ENCODE assay signal across 13 cellular contexts in genomic region chr4:26028133-26028792, GRCh38.
A peak's percentile ranks its signal among the peaks of the same experiment; 100 is the strongest.
DNase-seq lines count a peak whose midpoint lies in the region; ATAC-seq and TF ChIP-seq lines count a peak whose summit lies in the region.
"Had no signal": no experiment of that assay in that cellular context is flagged by ENCODE, and none has a peak within 500 bp of the region (broad histone marks: within the 10 kb centered on the region; RNA-seq: fewer than 3 reads in every experiment).

No MANE protein-coding gene starts in this region.

- no peaks in the 10 kb centered on the region for H3K9me3 ChIP-seq in BLaER1 treated with 17β-estradiol and CSF1 and Interleukin-3, amounts not matched to agents 10 nM and 100 nM (replicated peaks in 1 of 11)
- no peaks in the 10 kb centered on the region for H3K9me3 ChIP-seq in adipocyte (ENCODE audit: control insufficient read depth, low read length)
- peaks cover 4% of the 10 kb centered on the region for H3K9me3 ChIP-seq in iPS-20b (ENCODE audit: insufficient read depth, low read depth, low read length)
- H3K9me3 ChIP-seq: mucosa of descending colon had no signal

- peak overlapping the region; percentile 66 for H3K4me3 Mint-ChIP-seq in GM23338
- H3K4me3 Mint-ChIP-seq: activated CD4-positive, alpha-beta memory T cell treated with anti-CD3 and anti-CD28 coated beads for 36 hours; activated T-cell treated with anti-CD3 and anti-CD28 coated beads, Interleukin-2, amount 50 U/mL, for 72 hours had no signal

- H3K27ac ChIP-seq in BLaER1 treated with 17β-estradiol and CSF1 and Interleukin-3, amounts not matched to agents 10 nM and 100 nM: peak overlapping the region in 4 of 11 experiments; percentile 62 to 71 (median 68); a peak in 7 of 22 replicates
- H3K27ac ChIP-seq in GM23338 (ENCODE audit: low read depth) (peak overlapping the region; percentile 99), iPS-20b (ENCODE audit: low read length) (no peak overlapping the region)

- DNase-seq in GM23338 (ENCODE audit: low spot score): peak; percentile 94
- no peak for DNase-seq in adipocyte (ENCODE audit: low read depth)
- no peak for DNase-seq in T-helper 9 cell
- no peak for DNase-seq in NAMALWA (ENCODE audit: low spot score)
- DNase-seq in nucleus accumbens (lab: John Stamatoyannopoulos, UW): no peak
- DNase-seq: COR-L47 had no signal

- peaks cover 10% of the 10 kb centered on the region for H3K27me3 Mint-ChIP-seq in GM23338 (ENCODE audit: insufficient read depth, low read depth, poor library complexity)

- peak; percentile 7 for ATAC-seq in GM23338
- ATAC-seq in HG03025 (IDR thresholded peaks at IDR 0.05; ENCODE audit: low FRiP score, unreplicated experiment): no peak

- H3K9me3 Mint-ChIP-seq in GM23338: peaks cover 7% of the 10 kb centered on the region
- H3K9me3 Mint-ChIP-seq: activated T-cell treated with anti-CD3 and anti-CD28 coated beads, Interleukin-2, amount 50 U/mL, for 72 hours had no signal

- peak overlapping the region; percentile 96 for H3K27ac Mint-ChIP-seq in GM23338
- H3K27ac Mint-ChIP-seq: activated CD4-positive, alpha-beta memory T cell treated with anti-CD3 and anti-CD28 coated beads for 36 hours; activated T-cell treated with anti-CD3 and anti-CD28 coated beads, Interleukin-2, amount 50 U/mL, for 72 hours had no signal

- H3K4me1 Mint-ChIP-seq in GM23338: peaks cover 37% of the 10 kb centered on the region

- no peaks in the 10 kb centered on the region for H4K20me1 ChIP-seq in BLaER1 treated with 17β-estradiol and CSF1 and Interleukin-3, amounts not matched to agents 10 nM and 100 nM
- no peaks in the 10 kb centered on the region for H4K20me1 ChIP-seq in GM23338 (replicated peaks; ENCODE audit: insufficient read depth)

- H3K36me3 Mint-ChIP-seq in GM23338 (ENCODE audit: low read depth): peaks cover 7% of the 10 kb centered on the region
- H3K36me3 Mint-ChIP-seq: activated CD4-positive, alpha-beta memory T cell treated with anti-CD3 and anti-CD28 coated beads for 36 hours had no signal

- no peaks in the 10 kb centered on the region for H3K36me3 ChIP-seq in BLaER1 treated with 17β-estradiol and CSF1 and Interleukin-3, amounts not matched to agents 10 nM and 100 nM
- H3K36me3 ChIP-seq in GM23338 (ENCODE audit: insufficient read depth) (no peaks in the 10 kb centered on the region), adipocyte (ENCODE audit: control insufficient read depth, insufficient read depth, low read length, severe bottlenecking) (no peaks in the 10 kb centered on the region), iPS-20b (ENCODE audit: insufficient read depth, low read depth, low read length) (no peaks in the 10 kb centered on the region)
- H3K36me3 ChIP-seq: heart right ventricle had no signal

- H3F3A ChIP-seq in GM23338 (replicated peaks; ENCODE audit: low read depth): peaks cover 22% of the 10 kb centered on the region

- 0 out of 2 replicates have a peak, but pooled peaks cover 2% of the 10 kb centered on the region for H3K9me2 ChIP-seq in GM23338 (ENCODE audit: insufficient read depth)

- H3K4me1 ChIP-seq in BLaER1 treated with 17β-estradiol and CSF1 and Interleukin-3, amounts not matched to agents 10 nM and 100 nM: peaks cover 21 to 50% (median 30%) of the 10 kb centered on the region in 10 experiments
- H3K4me1 ChIP-seq in GM23338 (ENCODE audit: insufficient read depth) (peaks cover 24% of the 10 kb centered on the region), adipocyte (ENCODE audit: control insufficient read depth, insufficient read depth, low read length) (peaks cover 38% of the 10 kb centered on the region), iPS-20b (ENCODE audit: insufficient read depth, low read length) (peaks cover 20% of the 10 kb centered on the region)

- H3K9ac ChIP-seq in BLaER1 treated with 17β-estradiol and CSF1 and Interleukin-3, amounts not matched to agents 10 nM and 100 nM: peak overlapping the region; percentile 19 to 75 (median 58); a peak in 19 of 22 replicates
- H3K9ac ChIP-seq in adipocyte (ENCODE audit: low read length) (peak overlapping the region; percentile 47), iPS-20b (ENCODE audit: low read depth, low read length) (peak overlapping the region; percentile 80; the same call in 1 of the 2 replicates)

- peak overlapping the region; percentile 65 to 89 (median 70); a peak in 20 of 22 replicates for H3K4me2 ChIP-seq in BLaER1 treated with 17β-estradiol and CSF1 and Interleukin-3, amounts not matched to agents 10 nM and 100 nM
- H3K4me2 ChIP-seq in GM23338: peak overlapping the region; percentile 93

- no peak for TF ChIP-seq CTCF in GM23338 (conservative IDR thresholded peaks at IDR 0.05; ENCODE audit: low read depth in 2 of 2)

- H3K79me2 ChIP-seq in GM23338 (replicated peaks; ENCODE audit: insufficient read depth): no peaks in the 10 kb centered on the region; the same call in 1 of the 2 replicates

- H3K4me3 ChIP-seq in BLaER1 treated with 17β-estradiol and CSF1 and Interleukin-3, amounts not matched to agents 10 nM and 100 nM: no peak overlapping the region; a peak in 1 of 20 replicates
- H3K4me3 ChIP-seq in GM23338 (peak overlapping the region; percentile 74), adipocyte (ENCODE audit: low read length) (no peak overlapping the region), iPS-20b (ENCODE audit: low read length) (peak overlapping the region; percentile 58; the same call in 1 of the 2 replicates)
- H3K4me3 ChIP-seq: mucosa of descending colon had no signal

- 0 out of 2 replicates have a peak overlapping the region, but pooled peaks have one; percentile 21 for H2AFZ ChIP-seq in GM23338

- no peaks in the 10 kb centered on the region for H3K27me3 ChIP-seq in BLaER1 treated with 17β-estradiol and CSF1 and Interleukin-3, amounts not matched to agents 10 nM and 100 nM
- H3K27me3 ChIP-seq in GM23338 (ENCODE audit: insufficient read depth): no peaks in the 10 kb centered on the region
- no peaks in the 10 kb centered on the region for H3K27me3 ChIP-seq in adipocyte (replicated peaks; ENCODE audit: control insufficient read depth, insufficient read depth, low read length)
- no peaks in the 10 kb centered on the region for H3K27me3 ChIP-seq in iPS-20b (ENCODE audit: insufficient read depth, low read length)

TF ChIP-seq in GM23338, 12 proteins besides CTCF, POLR2A, EP300 and RAD21 (continues in another document):
- TF ChIP-seq STAT1 (IDR thresholded peaks at IDR 0.05; ENCODE audit: unreplicated experiment) (no peak), EZH2 (IDR thresholded peaks at IDR 0.05; ENCODE audit: low read depth, unreplicated experiment) (no peak), JUNB (IDR thresholded peaks at IDR 0.05; ENCODE audit: unreplicated experiment) (no peak), ZNF331 (CRISPR knock-in tag; IDR thresholded peaks at IDR 0.05; ENCODE audit: low read depth) (no peak), REST (IDR thresholded peaks at IDR 0.05; ENCODE audit: unreplicated experiment) (no peak), POLR2AphosphoS5 (IDR thresholded peaks at IDR 0.05; ENCODE audit: low read depth) (peak; percentile 89), NANOG (IDR thresholded peaks at IDR 0.05; ENCODE audit: borderline replicate concordance) (no peak), ZNF114 (CRISPR knock-in tag; IDR thresholded peaks at IDR 0.05) (0 out of 2 replicates have a peak, but pooled peaks have one; percentile 56), EZH2phosphoT487 (IDR thresholded peaks at IDR 0.05; ENCODE audit: unreplicated experiment) (no peak), CREB1 (CRISPR knock-in tag; IDR thresholded peaks at IDR 0.05; ENCODE audit: low read depth) (no peak), ETS1 (IDR thresholded peaks at IDR 0.05) (no peak)

Comparison
In these comparisons a context has a peak if more than half of its experiments do, and no peak if none do; other contexts are left out.
1. H3K4me3 ChIP-seq: peak in GM23338 (single experiment) and iPS-20b (single experiment); none in BLaER1 treated with 17β-estradiol and CSF1 and Interleukin-3, amounts not matched to agents 10 nM and 100 nM (0 of 10) and adipocyte (single experiment).
2. Peak in every context shown above with its lines, with median percentiles within 50 percentile points of each other: H3K9ac ChIP-seq.